In genomic region chr12:11540615-11541014, GRCh38 we compare ENCODE assay signal across 15 cellular contexts.
"Had no signal": no experiment of that assay in that cellular context is flagged by ENCODE, and none has a peak within 500 bp of the region (broad histone marks: within the 10 kb centered on the region; RNA-seq: fewer than 3 reads in every experiment).

No MANE protein-coding gene starts in this region.

- H3K4me3 Mint-ChIP-seq: activated CD4-positive, alpha-beta memory T cell treated with anti-CD3 and anti-CD28 coated beads, Interleukin-2, amount 10 ng/mL, durations not matched to agents 7 days and 5 days; activated T-cell treated with anti-CD3 and anti-CD28 coated beads, Interleukin-2, amount 50 U/mL, for 24 hours; effector memory CD8-positive, alpha-beta T cell; natural killer cell; stimulated activated naive B cell treated with anti-CD40 and anti-IgM and Interleukin-4, amounts not matched to agents 10 μg/mL and 1 μg/mL and 100 μg/mL, for 72 hours; T-helper 1 cell treated with Interleukin-12 subunit alpha and Interleukin-12 subunit beta and Interleukin-4 antibody, amounts not matched to agents 30 μg/mL and 1 μg/mL, for 36 hours had no signal

- H3K36me3 Mint-ChIP-seq: natural killer cell; stimulated activated naive B cell treated with anti-CD40 and anti-IgM and Interleukin-4, amounts not matched to agents 10 μg/mL and 1 μg/mL and 100 μg/mL, for 72 hours had no signal

- H3K4me3 ChIP-seq: spleen had no signal

- H3K36me3 ChIP-seq: neutrophil, spleen had no signal

- H3K27ac Mint-ChIP-seq: activated CD4-positive, alpha-beta memory T cell treated with anti-CD3 and anti-CD28 coated beads, Interleukin-2, amount 10 ng/mL, durations not matched to agents 7 days and 5 days; activated T-cell treated with anti-CD3 and anti-CD28 coated beads, Interleukin-2, amount 50 U/mL, for 24 hours; activated T-helper 2 cell treated with anti-CD3 and anti-CD28 coated beads, Interferon-gamma antibody, Interleukin-2, Interleukin-4, amounts not matched to agents 10 μg/mL and 5 μg/mL and 100 μg/mL, durations not matched to agents 14 hours and 24 hours and 36 hours; effector memory CD8-positive, alpha-beta T cell; natural killer cell; stimulated activated naive B cell treated with anti-CD40 and anti-IgM and Interleukin-4, amounts not matched to agents 10 μg/mL and 1 μg/mL and 100 μg/mL, for 72 hours; T-helper 1 cell treated with Interleukin-12 subunit alpha and Interleukin-12 subunit beta and Interleukin-4 antibody, amounts not matched to agents 30 μg/mL and 1 μg/mL, for 36 hours had no signal

- H3K27me3 Mint-ChIP-seq: activated CD4-positive, alpha-beta memory T cell treated with anti-CD3 and anti-CD28 coated beads, Interleukin-2, amount 10 ng/mL, durations not matched to agents 7 days and 5 days; activated T-cell treated with anti-CD3 and anti-CD28 coated beads, Interleukin-2, amount 50 U/mL, for 24 hours had no signal

- H3K9me3 Mint-ChIP-seq: activated CD4-positive, alpha-beta memory T cell treated with anti-CD3 and anti-CD28 coated beads, Interleukin-2, amount 10 ng/mL, durations not matched to agents 7 days and 5 days; activated T-helper 2 cell treated with anti-CD3 and anti-CD28 coated beads, Interferon-gamma antibody, Interleukin-2, Interleukin-4, amounts not matched to agents 10 μg/mL and 5 μg/mL and 100 μg/mL, durations not matched to agents 14 hours and 24 hours and 36 hours; effector memory CD8-positive, alpha-beta T cell; natural killer cell had no signal

- DNase-seq: activated CD4-positive, alpha-beta memory T cell treated with anti-CD3 and anti-CD28 coated beads, Interleukin-2, amount 10 ng/mL, durations not matched to agents 7 days and 5 days; activated CD4-positive, alpha-beta T cell treated with anti-CD3 and anti-CD28 coated beads for 1 hour; activated naive CD4-positive, alpha-beta T cell treated with Interleukin-2 at 50 U/mL for 16 hours; activated T-cell treated with anti-CD3 and anti-CD28 coated beads, Interleukin-2, amount 50 U/mL, for 24 hours; amygdala; caudate nucleus; effector memory CD8-positive, alpha-beta T cell; mesenchymal stem cell; natural killer cell; spleen; stimulated activated naive B cell treated with anti-CD40 and anti-IgM and Interleukin-4, amounts not matched to agents 10 μg/mL and 1 μg/mL and 100 μg/mL, for 72 hours had no signal

- H3K27ac ChIP-seq: neutrophil, spleen, VCaP had no signal

- H3K9me3 ChIP-seq: neutrophil had no signal

- ATAC-seq: effector memory CD8-positive, alpha-beta T cell; natural killer cell; stimulated activated naive B cell treated with anti-CD40 and anti-IgM and Interleukin-4, amounts not matched to agents 10 μg/mL and 1 μg/mL and 100 μg/mL, for 72 hours had no signal

- H3K27me3 ChIP-seq: neutrophil, spleen had no signal
